In genomic region chr5:53333160-53333559, GRCh38 we compare ENCODE assay signal across 16 cellular contexts.
DNase-seq lines count a peak whose midpoint lies in the region; ATAC-seq and TF ChIP-seq lines count a peak whose summit lies in the region.
"Had no signal": no experiment of that assay in that cellular context is flagged by ENCODE, and none has a peak within 500 bp of the region (broad histone marks: within the 10 kb centered on the region; RNA-seq: fewer than 3 reads in every experiment).

No MANE protein-coding gene starts in this region.

- no peaks in the 10 kb centered on the region for H3K27me3 Mint-ChIP-seq in type B pancreatic cell
- H3K27me3 Mint-ChIP-seq: CD4-positive, CD25-positive, alpha-beta regulatory T cell had no signal

- in situ Hi-C loops in astrocyte of the spinal cord (cut with HindIII; ENCODE audit: low sequenced_read_pairs), result no loop called here

- H3K36me3 ChIP-seq in thoracic aorta, result no peaks in the 10 kb centered on the region
- H3K36me3 ChIP-seq: pancreas, tibial artery had no signal

- ATAC-seq in thoracic aorta (ENCODE audit: insufficient number of reproducible peaks, low FRiP score, low read depth), result peak; percentile 82
- ATAC-seq in HG03135 (IDR thresholded peaks at IDR 0.05; ENCODE audit: unreplicated experiment), result no peak
- no peak for ATAC-seq in GM18873 (IDR thresholded peaks at IDR 0.05; ENCODE audit: low FRiP score, unreplicated experiment)
- ATAC-seq: left lobe of liver, pancreas had no signal

- H3K4me3 Mint-ChIP-seq in type B pancreatic cell, result no peak overlapping the region
- H3K4me3 Mint-ChIP-seq: CD4-positive, CD25-positive, alpha-beta regulatory T cell had no signal

- DNase-seq in HCEC 1CT (peak; percentile 73), astrocyte of the spinal cord (ENCODE audit: low read depth, low spot score) (peak; percentile 26), fibroblast of pulmonary artery (ENCODE audit: low read depth) (peak; percentile 71), thoracic aorta (ENCODE audit: low spot score) (no peak), type B pancreatic cell (ENCODE audit: extremely low spot score, unreplicated experiment) (no peak)
- DNase-seq: activated CD8-positive, alpha-beta memory T cell treated with anti-CD3 and anti-CD28 coated beads for 24 hours; amniotic stem cell; CD4-positive, CD25-positive, alpha-beta regulatory T cell; KBM-7; pancreas; T-helper 1 cell; tibial artery had no signal

- H3K4me3 ChIP-seq in astrocyte of the spinal cord (ENCODE audit: low read depth, low read length), result no peak overlapping the region
- H3K4me3 ChIP-seq in fibroblast of pulmonary artery (replicated peaks; ENCODE audit: low read depth, low read length), result no peak overlapping the region
- H3K4me3 ChIP-seq in thoracic aorta, result no peak overlapping the region
- H3K4me3 ChIP-seq: pancreas, tibial artery had no signal

- H3K27ac Mint-ChIP-seq in type B pancreatic cell, result no peak overlapping the region
- H3K27ac Mint-ChIP-seq: CD4-positive, CD25-positive, alpha-beta regulatory T cell had no signal

- H3K4me1 ChIP-seq in thoracic aorta (ENCODE audit: control insufficient read depth in 1 of 2, low read depth in 2 of 2), result peaks cover 16 to 33% of the 10 kb centered on the region in 2 donors
- H3K4me1 ChIP-seq: pancreas had no signal

- no peaks in the 10 kb centered on the region for H3K36me3 Mint-ChIP-seq in type B pancreatic cell
- H3K36me3 Mint-ChIP-seq: CD4-positive, CD25-positive, alpha-beta regulatory T cell had no signal

- H3K4me1 Mint-ChIP-seq in type B pancreatic cell (ENCODE audit: unreplicated experiment), result no peaks in the 10 kb centered on the region
- H3K4me1 Mint-ChIP-seq: CD4-positive, CD25-positive, alpha-beta regulatory T cell had no signal

- H3K27ac ChIP-seq in thoracic aorta, result peak overlapping the region; percentile 30 to 72
- H3K27ac ChIP-seq: HL-60, pancreas had no signal

- no peaks in the 10 kb centered on the region for H3K27me3 ChIP-seq in thoracic aorta (replicated peaks; ENCODE audit: insufficient read depth)
- H3K27me3 ChIP-seq: pancreas, tibial artery had no signal

- H3K9me3 ChIP-seq in thoracic aorta, result no peaks in the 10 kb centered on the region
- H3K9me3 ChIP-seq: pancreas, tibial artery had no signal

- TF ChIP-seq CTCF in astrocyte of the spinal cord (IDR thresholded peaks at IDR 0.05; ENCODE audit: low read depth, low read length) (no peak), fibroblast of pulmonary artery (IDR thresholded peaks at IDR 0.05; ENCODE audit: low read length, missing control alignments) (no peak), thoracic aorta (IDR thresholded peaks at IDR 0.05) (no peak), type B pancreatic cell (conservative IDR thresholded peaks at IDR 0.05) (no peak)

- H3K9me3 Mint-ChIP-seq in type B pancreatic cell, result no peaks in the 10 kb centered on the region

Comparison
In these comparisons a context has a peak if more than half of its experiments do, and no peak if none do; other contexts are left out.
1. DNase-seq: peak in HCEC 1CT (single experiment), astrocyte of the spinal cord (single experiment) and fibroblast of pulmonary artery (single experiment); none in thoracic aorta (single experiment) and type B pancreatic cell (single experiment).